Comparison of ENCODE assay signal across 12 cellular contexts in the genomic region with DNA sequence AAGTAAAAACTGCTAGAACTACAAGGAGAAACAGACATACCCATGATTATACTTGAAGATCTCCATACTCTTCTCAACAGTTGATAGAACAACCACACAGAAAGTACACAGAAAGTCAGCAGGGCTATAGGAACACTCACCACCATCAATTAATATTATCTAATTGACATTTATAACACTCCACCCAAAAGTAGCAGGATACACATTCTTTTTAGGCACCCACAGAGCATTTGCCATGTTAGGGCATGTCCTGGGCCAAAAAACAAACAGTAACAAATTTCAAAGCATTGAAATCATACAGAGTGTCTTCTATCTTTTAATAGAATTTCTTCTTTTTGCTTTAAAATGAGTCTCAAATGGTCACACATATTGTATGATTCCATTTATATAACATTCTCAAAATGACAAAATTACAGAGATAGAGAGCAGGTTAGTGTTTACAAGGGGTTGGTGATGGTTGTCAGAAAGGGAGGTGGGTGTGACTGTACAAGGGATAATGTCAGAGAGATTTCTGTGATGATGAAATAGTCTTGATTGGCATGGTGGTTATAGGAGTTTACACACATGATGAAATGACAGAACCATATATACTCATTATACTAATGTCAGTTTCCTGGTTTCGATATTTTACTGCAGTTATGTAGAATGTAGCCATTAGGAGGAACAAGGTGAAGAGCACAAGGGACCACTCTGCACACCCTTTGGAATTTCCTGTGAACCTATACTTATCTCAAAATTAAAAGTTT.
A peak's percentile ranks its signal among the peaks of the same experiment; 100 is the strongest.
DNase-seq lines count a peak whose midpoint lies in the region; ATAC-seq and TF ChIP-seq lines count a peak whose summit lies in the region.
"Had no signal": no experiment of that assay in that cellular context is flagged by ENCODE, and none has a peak within 500 bp of the region (broad histone marks: within the 10 kb centered on the region; RNA-seq: fewer than 3 reads in every experiment).

No MANE protein-coding gene starts in this region.

- peaks cover 19% of the 10 kb centered on the region for H3K9me3 Mint-ChIP-seq in T-helper 1 cell treated with Interleukin-12 subunit alpha and Interleukin-12 subunit beta and Interleukin-4 antibody, amounts not matched to agents 30 μg/mL and 1 μg/mL, for 36 hours
- H3K9me3 Mint-ChIP-seq in memory B cell = peaks cover 10% of the 10 kb centered on the region

- H3K4me3 Mint-ChIP-seq in T-helper 1 cell treated with Interleukin-12 subunit alpha and Interleukin-12 subunit beta and Interleukin-4 antibody, amounts not matched to agents 30 μg/mL and 1 μg/mL, for 36 hours = no peak overlapping the region
- no peak overlapping the region for H3K4me3 Mint-ChIP-seq in memory B cell

- H3K27ac ChIP-seq in Peyer's patch = no peak overlapping the region

- H3K27me3 ChIP-seq in Peyer's patch = no peaks in the 10 kb centered on the region

- no peak overlapping the region for H3K4me3 ChIP-seq in Peyer's patch

- ATAC-seq in HG02885 (IDR thresholded peaks at IDR 0.05; ENCODE audit: poor library complexity, unreplicated experiment) (peak; percentile 62), memory B cell (ENCODE audit: low read depth) (peak; percentile 60)

- H3K4me1 ChIP-seq in Peyer's patch = peaks cover 0 to 8% (median 2%) of the 10 kb centered on the region in 4 donors

- H3K27ac Mint-ChIP-seq in T-helper 1 cell treated with Interleukin-12 subunit alpha and Interleukin-12 subunit beta and Interleukin-4 antibody, amounts not matched to agents 30 μg/mL and 1 μg/mL, for 36 hours = peak overlapping the region; percentile 49
- peak overlapping the region; percentile 82 for H3K27ac Mint-ChIP-seq in memory B cell

- H3K9me3 ChIP-seq in Peyer's patch = no peaks in the 10 kb centered on the region

- no peak for TF ChIP-seq CTCF in Peyer's patch (IDR thresholded peaks at IDR 0.05)

- no peak for TF ChIP-seq POLR2A in Peyer's patch (IDR thresholded peaks at IDR 0.05)

- no peaks in the 10 kb centered on the region for H3K36me3 ChIP-seq in Peyer's patch

- no peaks in the 10 kb centered on the region for H3K27me3 Mint-ChIP-seq in T-helper 1 cell treated with Interleukin-12 subunit alpha and Interleukin-12 subunit beta and Interleukin-4 antibody, amounts not matched to agents 30 μg/mL and 1 μg/mL, for 36 hours (ENCODE audit: low read depth)
- H3K27me3 Mint-ChIP-seq in memory B cell = no peaks in the 10 kb centered on the region

- peaks cover 64% of the 10 kb centered on the region for H3K4me1 Mint-ChIP-seq in T-helper 1 cell treated with Interleukin-12 subunit alpha and Interleukin-12 subunit beta and Interleukin-4 antibody, amounts not matched to agents 30 μg/mL and 1 μg/mL, for 36 hours (ENCODE audit: low read depth)
- H3K4me1 Mint-ChIP-seq in memory B cell = peaks cover 58% of the 10 kb centered on the region

- peaks cover 52% of the 10 kb centered on the region for H3K36me3 Mint-ChIP-seq in T-helper 1 cell treated with Interleukin-12 subunit alpha and Interleukin-12 subunit beta and Interleukin-4 antibody, amounts not matched to agents 30 μg/mL and 1 μg/mL, for 36 hours (ENCODE audit: low read depth)
- peaks cover 52% of the 10 kb centered on the region for H3K36me3 Mint-ChIP-seq in memory B cell

- DNase-seq in GF-D8 (lab: John Stamatoyannopoulos, UW) (peak; percentile 66), memory B cell (ENCODE audit: low spot score in 2 of 2) (no peak), GM03348 (ENCODE audit: low spot score) (no peak), amniotic stem cell (lab: John Stamatoyannopoulos, UW) (no peak), Peyer's patch (no peak), hepatic stellate cell (ENCODE audit: low spot score) (no peak)
- DNase-seq: effector CD8-positive, alpha-beta T cell; NCI-H82; retina; T1000 had no signal
